In the genomic region with DNA sequence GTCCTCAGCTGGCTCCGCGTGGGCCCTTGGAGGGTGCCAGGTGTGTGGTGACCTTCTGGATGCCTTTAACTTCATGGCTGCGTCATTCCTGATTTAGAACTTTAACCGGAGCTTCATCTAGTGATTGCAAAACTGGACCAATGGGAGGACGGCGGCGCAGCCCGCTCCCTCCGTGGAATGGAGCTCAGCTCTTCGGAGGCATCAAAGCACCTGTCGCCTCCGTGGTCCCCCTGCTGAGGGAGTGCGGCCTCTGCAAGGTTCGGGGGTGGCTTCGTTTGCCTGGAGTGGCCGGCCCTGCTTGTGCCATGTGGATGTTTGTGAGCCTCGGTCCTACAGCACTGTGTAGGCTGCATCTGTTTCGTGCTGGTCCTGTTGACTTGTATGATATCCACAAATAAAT, we compare ENCODE assay signal across 22 cellular contexts.
"Had no signal": no experiment of that assay in that cellular context is flagged by ENCODE, and none has a peak within 500 bp of the region (broad histone marks: within the 10 kb centered on the region; RNA-seq: fewer than 3 reads in every experiment).

No MANE protein-coding gene starts in this region.

- H3K9me3 ChIP-seq: left lung, pancreas, prostate gland, sigmoid colon, spleen, vagina had no signal

- FAIRE-seq: kidney, pancreas, small intestine had no signal

- H3K4me1 ChIP-seq: neural progenitor cell had no signal

- DNase-seq: hippocampal formation; kidney; left colon; left lung; mesendoderm; naive B cell; natural killer cell; nephron progenitor cell; retina; sigmoid colon; small intestine; spleen; stimulated activated CD4-positive, alpha-beta T cell treated with anti-CD3 and anti-CD28 coated beads, Interleukin-4, amount 100 ng/mL, for 24 hours; stimulated activated naive CD4-positive, alpha-beta T cell had no signal

- ATAC-seq: left colon; left lung; natural killer cell; right cardiac atrium; stimulated activated effector memory CD8-positive, alpha-beta T cell treated with anti-CD3 and anti-CD28 coated beads, Interleukin-12 subunit alpha, Interleukin-12 subunit beta, amount 100 ng/mL, for 72 hours had no signal

- H3K4me2 ChIP-seq: neural progenitor cell had no signal

- H3K36me3 ChIP-seq: neural progenitor cell, prostate gland had no signal

- H3K4me3 ChIP-seq: left lung, lung, neural progenitor cell, pancreas, prostate gland, sigmoid colon, spleen, tibial nerve, vagina had no signal

- H3K27me3 ChIP-seq: left lung, neural progenitor cell, pancreas, sigmoid colon, spleen, tibial nerve, vagina had no signal

- H2AFZ ChIP-seq: neural progenitor cell had no signal

- H3K27ac ChIP-seq: left lung, neural progenitor cell, pancreas, prostate gland, sigmoid colon, spleen, tibial nerve, vagina had no signal

- H3K9ac ChIP-seq: neural progenitor cell had no signal
